In genomic region chr1:160515908-160516307, GRCh38 we compare ENCODE assay signal across 11 cellular contexts. TPM values are rescaled to one million over a fixed set of nuclear protein-coding genes. Genes with fewer than 3 reads are reported as not detected.
DNase-seq lines count a peak whose midpoint lies in the region; ATAC-seq and TF ChIP-seq lines count a peak whose summit lies in the region.
"Not testable (repeated sequence)": the region's sequence is repeated elsewhere in the genome, so short reads cannot be mapped to it uniquely, and the experiment has no call there.
"Had no signal": no experiment of that assay in that cellular context is flagged by ENCODE, and none has a peak within 500 bp of the region (broad histone marks: within the 10 kb centered on the region; RNA-seq: fewer than 3 reads in every experiment).

No MANE protein-coding gene starts in this region.

- peaks cover 71% of the 10 kb centered on the region for H3K36me3 ChIP-seq in DOHH2 (ENCODE audit: control insufficient read depth, low read length)
- H3K36me3 ChIP-seq in SK-N-SH (replicated peaks in 1 of 2; ENCODE audit: control insufficient read depth in 1 of 2, insufficient read depth in 2 of 2, low read length in 1 of 2): not testable (repeated sequence)

- H3K79me2 ChIP-seq in DOHH2 (ENCODE audit: control insufficient read depth, low read length): peaks cover 94% of the 10 kb centered on the region
- H3K79me2 ChIP-seq in SK-N-SH (ENCODE audit: insufficient read depth): not testable (repeated sequence)

- peak overlapping the region; percentile 20; the same call in 1 of the 2 replicates for H3K27ac ChIP-seq in DOHH2 (ENCODE audit: low read depth, low read length)
- H3K27ac ChIP-seq in SK-N-SH (ENCODE audit: low read depth in 2 of 2, low read length in 1 of 2): not testable (repeated sequence)

- H3K4me3 ChIP-seq in DOHH2 (ENCODE audit: low read length): peak overlapping the region; percentile 20
- H3K4me3 ChIP-seq in SK-N-SH (ENCODE audit: low read depth in 2 of 2, low read length in 1 of 2): not testable (repeated sequence)

- H3K9ac ChIP-seq in SK-N-SH: not testable (repeated sequence)

- not testable (repeated sequence) for H3K9me3 Mint-ChIP-seq in activated B cell treated with CpG ODN at 0.5 μM for 24 hours; effector memory CD8-positive, alpha-beta T cell; natural killer cell treated with Interleukin-12 subunit alpha and Interleukin-12 subunit beta and Interleukin-15 and Interleukin-18, amount 100 ng/mL, for 72 hours
- H3K9me3 Mint-ChIP-seq in activated T-cell treated with anti-CD3 and anti-CD28 coated beads, Interleukin-2, amount 50 U/mL, for 24 hours: peaks cover 16% of the 10 kb centered on the region
- peaks cover 4 to 23% of the 10 kb centered on the region in 2 donors for H3K9me3 Mint-ChIP-seq in activated naive CD4-positive, alpha-beta T cell treated with anti-CD3 and anti-CD28 coated beads, Interleukin-2, amount 50 U/mL, for 72 hours

- not testable (repeated sequence) for ATAC-seq in activated B cell treated with CpG ODN at 0.5 μM for 24 hours (ENCODE audit: low read depth); activated naive CD4-positive, alpha-beta T cell treated with anti-CD3 and anti-CD28 coated beads, Interleukin-2, amount 50 U/mL, for 72 hours; effector memory CD8-positive, alpha-beta T cell (replicated peaks); natural killer cell treated with Interleukin-12 subunit alpha and Interleukin-12 subunit beta and Interleukin-15 and Interleukin-18, amount 100 ng/mL, for 72 hours

- CTCF ChIA-PET in SK-N-SH (lab: Yijun Ruan, JAX): not testable (repeated sequence)
- CTCF ChIA-PET in activated B cell treated with CpG ODN at 0.5 μM for 24 hours (lab: Charles Lee): interaction anchor here (1.4 kb wide), 1 partner anchor 86 kb away, joined by 6 read pairs; no protein-coding TSS in a partner anchor

- peaks cover 17% of the 10 kb centered on the region for H3K9me3 ChIP-seq in DOHH2 (ENCODE audit: control insufficient read depth, insufficient read depth, low read length)
- H3K9me3 ChIP-seq in SK-N-SH: not testable (repeated sequence)

- peak overlapping the region; percentile 1; the same call in 1 of the 2 replicates for H2AFZ ChIP-seq in SK-N-SH (ENCODE audit: low read depth)

- H3K27me3 Mint-ChIP-seq in activated B cell treated with CpG ODN at 0.5 μM for 24 hours; activated T-cell treated with anti-CD3 and anti-CD28 coated beads, Interleukin-2, amount 50 U/mL, for 24 hours; effector memory CD8-positive, alpha-beta T cell; natural killer cell treated with Interleukin-12 subunit alpha and Interleukin-12 subunit beta and Interleukin-15 and Interleukin-18, amount 100 ng/mL, for 72 hours: not testable (repeated sequence)

- intact Hi-C loops in activated B cell treated with CpG ODN at 0.5 μM for 24 hours (cut with micrococcal nuclease): loop anchor here (1.0 to 2.0 kb wide), 2 partner anchors 7 to 27 kb away; partner anchors contain the start of gene SLAMF6

- not testable (repeated sequence) for DNase-seq in SK-N-SH; activated B cell treated with CpG ODN at 0.5 μM for 24 hours; activated T-cell treated with anti-CD3 and anti-CD28 coated beads, Interleukin-2, amount 50 U/mL, for 24 hours; activated naive CD4-positive, alpha-beta T cell treated with anti-CD3 and anti-CD28 coated beads, Interleukin-2, amount 50 U/mL, for 72 hours (ENCODE audit: low spot score in 2 of 2); effector memory CD8-positive, alpha-beta T cell; natural killer cell treated with Interleukin-12 subunit alpha and Interleukin-12 subunit beta and Interleukin-15 and Interleukin-18, amount 100 ng/mL, for 72 hours (ENCODE audit: low spot score)

- H4K20me1 ChIP-seq in DOHH2 (ENCODE audit: control insufficient read depth, insufficient read depth, low read depth, low read length); SK-N-SH (ENCODE audit: insufficient read depth): not testable (repeated sequence)

- POLR2A ChIA-PET in SK-N-SH (lab: Yijun Ruan, JAX); activated B cell treated with CpG ODN at 0.5 μM for 24 hours (lab: Charles Lee): not testable (repeated sequence)

- 7% methylated on average over 1 of the region's 1 CpG for WGBS in SK-N-SH (ENCODE audit: low lambda C conversion rate)

- peaks cover 24% of the 10 kb centered on the region for H3F3A ChIP-seq in DOHH2 (ENCODE audit: control insufficient read depth, insufficient read depth)
- H3F3A ChIP-seq in SK-N-SH (replicated peaks; ENCODE audit: insufficient read depth): not testable (repeated sequence)

- H3K4me1 ChIP-seq in DOHH2 (ENCODE audit: control insufficient read depth, low read length): peaks cover 68% of the 10 kb centered on the region
- not testable (repeated sequence) for H3K4me1 ChIP-seq in SK-N-SH (ENCODE audit: control insufficient read depth in 1 of 2, insufficient read depth in 2 of 2, low read depth in 1 of 2, low read length in 1 of 2)

- peak overlapping the region; percentile 48 for H3K4me2 ChIP-seq in DOHH2 (ENCODE audit: low read length)
- H3K4me2 ChIP-seq in SK-N-SH: not testable (repeated sequence)

- not testable (repeated sequence) for TF ChIP-seq EP300 in SK-N-SH (IDR thresholded peaks at IDR 0.05; ENCODE audit: borderline replicate concordance in 1 of 2, low read depth in 1 of 2, low read length in 1 of 2)

- not testable (repeated sequence) for H3K27me3 ChIP-seq in DOHH2 (ENCODE audit: control insufficient read depth, low read length); SK-N-SH (ENCODE audit: insufficient read depth)

- H3K36me3 Mint-ChIP-seq in activated B cell treated with CpG ODN at 0.5 μM for 24 hours (ENCODE audit: low read depth): peaks cover 63% of the 10 kb centered on the region
- peaks cover 71% of the 10 kb centered on the region for H3K36me3 Mint-ChIP-seq in activated T-cell treated with anti-CD3 and anti-CD28 coated beads, Interleukin-2, amount 50 U/mL, for 24 hours (ENCODE audit: low read depth)
- H3K36me3 Mint-ChIP-seq in activated naive CD4-positive, alpha-beta T cell treated with anti-CD3 and anti-CD28 coated beads, Interleukin-2, amount 50 U/mL, for 72 hours: peaks cover 57 to 81% of the 10 kb centered on the region in 2 donors
- peaks cover 15% of the 10 kb centered on the region for H3K36me3 Mint-ChIP-seq in effector memory CD8-positive, alpha-beta T cell (ENCODE audit: insufficient read depth)
- H3K36me3 Mint-ChIP-seq in natural killer cell treated with Interleukin-12 subunit alpha and Interleukin-12 subunit beta and Interleukin-15 and Interleukin-18, amount 100 ng/mL, for 72 hours: peaks cover 27% of the 10 kb centered on the region

- TF ChIP-seq RAD21 in SK-N-SH (IDR thresholded peaks at IDR 0.05; ENCODE audit: low read length): not testable (repeated sequence)

- peak overlapping the region; percentile 52 for H3K4me3 Mint-ChIP-seq in activated B cell treated with CpG ODN at 0.5 μM for 24 hours
- H3K4me3 Mint-ChIP-seq in activated T-cell treated with anti-CD3 and anti-CD28 coated beads, Interleukin-2, amount 50 U/mL, for 24 hours: peak overlapping the region; percentile 25
- peak overlapping the region; percentile 58 to 91 for H3K4me3 Mint-ChIP-seq in effector memory CD8-positive, alpha-beta T cell
- H3K4me3 Mint-ChIP-seq in natural killer cell treated with Interleukin-12 subunit alpha and Interleukin-12 subunit beta and Interleukin-15 and Interleukin-18, amount 100 ng/mL, for 72 hours: peak overlapping the region; percentile 71

- TF ChIP-seq CTCF in DOHH2 (IDR thresholded peaks at IDR 0.05; ENCODE audit: low read depth, low read length, poor library complexity, severe bottlenecking); SK-N-SH (IDR thresholded peaks at IDR 0.05); activated B cell treated with CpG ODN at 0.5 μM for 24 hours (IDR thresholded peaks at IDR 0.05): not testable (repeated sequence)

- peak overlapping the region; percentile 73 for H3K27ac Mint-ChIP-seq in activated B cell treated with CpG ODN at 0.5 μM for 24 hours
- peak overlapping the region; percentile 72 for H3K27ac Mint-ChIP-seq in activated T-cell treated with anti-CD3 and anti-CD28 coated beads, Interleukin-2, amount 50 U/mL, for 24 hours
- peak overlapping the region; percentile 93 to 94 for H3K27ac Mint-ChIP-seq in activated naive CD4-positive, alpha-beta T cell treated with anti-CD3 and anti-CD28 coated beads, Interleukin-2, amount 50 U/mL, for 72 hours
- H3K27ac Mint-ChIP-seq in effector memory CD8-positive, alpha-beta T cell: peak overlapping the region; percentile 45 to 66
- peak overlapping the region; percentile 67 to 85 for H3K27ac Mint-ChIP-seq in natural killer cell treated with Interleukin-12 subunit alpha and Interleukin-12 subunit beta and Interleukin-15 and Interleukin-18, amount 100 ng/mL, for 72 hours

- peaks cover 89% of the 10 kb centered on the region for H3K4me1 Mint-ChIP-seq in activated B cell treated with CpG ODN at 0.5 μM for 24 hours
- H3K4me1 Mint-ChIP-seq in activated T-cell treated with anti-CD3 and anti-CD28 coated beads, Interleukin-2, amount 50 U/mL, for 24 hours (ENCODE audit: low read depth): peaks cover 93% of the 10 kb centered on the region
- peaks cover 67 to 88% of the 10 kb centered on the region in 2 donors for H3K4me1 Mint-ChIP-seq in effector memory CD8-positive, alpha-beta T cell (ENCODE audit: low read depth in 2 of 2)
- peaks cover 69 to 76% of the 10 kb centered on the region in 2 donors for H3K4me1 Mint-ChIP-seq in natural killer cell treated with Interleukin-12 subunit alpha and Interleukin-12 subunit beta and Interleukin-15 and Interleukin-18, amount 100 ng/mL, for 72 hours (ENCODE audit: low read depth in 2 of 2)

- not testable (repeated sequence) for H3K9me2 ChIP-seq in DOHH2 (replicated peaks; ENCODE audit: control insufficient read depth, low read length); SK-N-SH

RNA-seq across cellular contexts. Expression of gene SLAMF6, which starts 7.1 kb away (rescaled TPM):
- not detected in 2 replicates for polyA plus RNA-seq in SK-N-SH (2012; rRNA removed)
- polyA plus RNA-seq in SK-N-SH (2012; cell fraction: cytosol; rRNA removed): not detected in 2 replicates
- polyA plus RNA-seq in SK-N-SH (2012; cell fraction: nucleus; rRNA removed): not detected in 2 replicates
- 28.7 and 31.2 TPM in 2 replicates for total RNA-seq in activated B cell treated with CpG ODN at 0.5 μM for 24 hours
- 10 to 100 TPM; 48.3 to 55.2 TPM for total RNA-seq in activated naive CD4-positive, alpha-beta T cell treated with anti-CD3 and anti-CD28 coated beads, Interleukin-2, amount 50 U/mL, for 72 hours
- total RNA-seq in natural killer cell treated with Interleukin-12 subunit alpha and Interleukin-12 subunit beta and Interleukin-15 and Interleukin-18, amount 100 ng/mL, for 72 hours: 10 to 100 TPM; 10.9 to 17.7 TPM
- total RNA-seq: Caco-2, Daoy, H9, NCI-H460 had no signal
